ENCODE assay signal across 15 cellular contexts in genomic region chr5:137022725-137023124, GRCh38.
"Had no signal": no experiment of that assay in that cellular context is flagged by ENCODE, and none has a peak within 500 bp of the region (broad histone marks: within the 10 kb centered on the region; RNA-seq: fewer than 3 reads in every experiment).

No MANE protein-coding gene starts in this region.

- H3K36me3 ChIP-seq: adrenal gland, heart right ventricle, pancreas, stomach, vagina had no signal

- H3K4me1 ChIP-seq: pancreas, stomach had no signal

- ATAC-seq: activated T-helper 17 cell treated with anti-CD3 and anti-CD28 coated beads, Interleukin-2, amount 50 U/mL, for 72 hours; esophagus mucosa; pancreas; WTC11 had no signal

- H3K4me3 ChIP-seq: adrenal gland, heart right ventricle, pancreas, stomach, vagina had no signal

- FAIRE-seq: frontal cortex, keratinocyte, pancreas had no signal

- H3K27ac ChIP-seq: adrenal gland, heart right ventricle, pancreas, stomach, vagina had no signal

- H3K27me3 ChIP-seq: adrenal gland, dorsolateral prefrontal cortex, heart right ventricle, pancreas, stomach, vagina had no signal

- H3K9me3 ChIP-seq: adrenal gland, heart right ventricle, pancreas, stomach, vagina had no signal

- DNase-seq: activated CD4-positive, alpha-beta T cell treated with anti-CD3 and anti-CD28 coated beads, Interleukin-2, amount 10 ng/mL, durations not matched to agents 7 days and 5 days; activated naive CD4-positive, alpha-beta T cell treated with anti-CD3 and anti-CD28 coated beads for 36 hours; activated T-cell treated with anti-CD3 and anti-CD28 coated beads for 4 hours; pancreas; retina; stomach had no signal
